Comparison of ENCODE assay signal across 1 cellular context in genomic region chr6:110358536-110359148, GRCh38.
TF ChIP-seq lines count a peak whose summit lies in the region.

No MANE protein-coding gene starts in this region.

TF ChIP-seq in HEK293, 187 proteins besides CTCF, POLR2A, EP300 and RAD21 (continued from another document):
- TF ChIP-seq ZNF23 (tag by site-specific recombination; IDR thresholded peaks at IDR 0.05; ENCODE audit: borderline replicate concordance) (no peak), MYNN (tag by site-specific recombination; IDR thresholded peaks at IDR 0.05; ENCODE audit: borderline replicate concordance) (no peak), REPIN1 (tag by site-specific recombination; IDR thresholded peaks at IDR 0.05; ENCODE audit: low read depth) (no peak), PRDM10 (tag by site-specific recombination; IDR thresholded peaks at IDR 0.05) (no peak), KLF10 (tag by site-specific recombination; IDR thresholded peaks at IDR 0.05) (no peak), ZNF26 (tag by site-specific recombination; IDR thresholded peaks at IDR 0.05) (no peak), ZNF701 (tag by site-specific recombination; IDR thresholded peaks at IDR 0.05) (no peak), ZNF157 (tag by site-specific recombination; IDR thresholded peaks at IDR 0.05) (no peak)
- TF ChIP-seq, protein P1, sequence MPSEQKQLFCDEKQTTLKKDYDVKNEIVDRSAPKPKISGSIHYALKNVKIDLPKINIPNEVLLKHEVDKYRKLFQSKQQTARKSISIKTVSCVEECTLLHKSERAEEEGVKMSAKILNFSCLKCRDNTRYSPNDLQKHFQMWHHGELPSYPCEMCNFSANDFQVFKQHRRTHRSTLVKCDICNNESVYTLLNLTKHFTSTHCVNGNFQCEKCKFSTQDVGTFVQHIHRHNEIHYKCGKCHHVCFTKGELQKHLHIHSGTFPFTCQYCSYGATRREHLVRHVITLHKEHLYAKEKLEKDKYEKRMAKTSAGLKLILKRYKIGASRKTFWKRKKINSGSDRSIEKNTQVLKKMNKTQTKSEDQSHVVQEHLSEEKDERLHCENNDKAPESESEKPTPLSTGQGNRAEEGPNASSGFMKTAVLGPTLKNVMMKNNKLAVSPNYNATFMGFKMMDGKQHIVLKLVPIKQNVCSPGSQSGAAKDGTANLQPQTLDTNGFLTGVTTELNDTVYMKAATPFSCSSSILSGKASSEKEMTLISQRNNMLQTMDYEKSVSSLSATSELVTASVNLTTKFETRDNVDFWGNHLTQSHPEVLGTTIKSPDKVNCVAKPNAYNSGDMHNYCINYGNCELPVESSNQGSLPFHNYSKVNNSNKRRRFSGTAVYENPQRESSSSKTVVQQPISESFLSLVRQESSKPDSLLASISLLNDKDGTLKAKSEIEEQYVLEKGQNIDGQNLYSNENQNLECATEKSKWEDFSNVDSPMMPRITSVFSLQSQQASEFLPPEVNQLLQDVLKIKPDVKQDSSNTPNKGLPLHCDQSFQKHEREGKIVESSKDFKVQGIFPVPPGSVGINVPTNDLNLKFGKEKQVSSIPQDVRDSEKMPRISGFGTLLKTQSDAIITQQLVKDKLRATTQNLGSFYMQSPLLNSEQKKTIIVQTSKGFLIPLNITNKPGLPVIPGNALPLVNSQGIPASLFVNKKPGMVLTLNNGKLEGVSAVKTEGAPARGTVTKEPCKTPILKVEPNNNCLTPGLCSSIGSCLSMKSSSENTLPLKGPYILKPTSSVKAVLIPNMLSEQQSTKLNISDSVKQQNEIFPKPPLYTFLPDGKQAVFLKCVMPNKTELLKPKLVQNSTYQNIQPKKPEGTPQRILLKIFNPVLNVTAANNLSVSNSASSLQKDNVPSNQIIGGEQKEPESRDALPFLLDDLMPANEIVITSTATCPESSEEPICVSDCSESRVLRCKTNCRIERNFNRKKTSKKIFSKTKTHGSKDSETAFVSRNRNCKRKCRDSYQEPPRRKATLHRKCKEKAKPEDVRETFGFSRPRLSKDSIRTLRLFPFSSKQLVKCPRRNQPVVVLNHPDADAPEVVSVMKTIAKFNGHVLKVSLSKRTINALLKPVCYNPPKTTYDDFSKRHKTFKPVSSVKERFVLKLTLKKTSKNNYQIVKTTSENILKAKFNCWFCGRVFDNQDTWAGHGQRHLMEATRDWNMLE (tag by site-specific recombination; conservative IDR thresholded peaks at IDR 0.05; ENCODE audit: low read depth), result no peak
TF ChIP-seq in HEK293: peak in this region for 0.
